2 cellular contexts compared by ENCODE assay signal in the genomic region with DNA sequence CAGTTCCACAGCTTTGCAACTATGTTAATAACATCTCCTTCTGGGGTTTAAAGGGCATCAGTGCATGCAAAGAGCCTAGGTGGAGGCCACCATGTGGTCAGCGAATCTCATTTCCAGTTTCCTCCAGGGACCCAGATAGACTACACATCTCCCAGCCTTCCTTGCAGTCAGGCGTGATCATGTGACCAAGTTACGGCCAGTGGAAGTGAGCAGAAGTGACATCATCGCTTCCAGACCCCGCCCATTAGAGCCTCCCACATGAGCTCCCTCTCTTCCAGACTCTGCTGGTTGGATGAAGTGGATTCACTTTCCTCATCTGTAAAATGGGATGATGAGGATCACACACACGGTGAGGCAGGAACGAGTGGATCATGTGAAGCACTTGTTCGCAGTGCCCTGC.
TF ChIP-seq lines count a peak whose summit lies in the region.

No MANE protein-coding gene starts in this region.

TF ChIP-seq in Ishikawa, 13 proteins besides CTCF, POLR2A, EP300 and RAD21 (continued from another document):
- TF ChIP-seq USF1 (IDR thresholded peaks at IDR 0.05): peak; percentile 60; the same call in 1 of the 2 replicates

TF ChIP-seq in H1, 55 proteins besides CTCF, POLR2A, EP300 and RAD21:
- TF ChIP-seq BRCA1 (IDR thresholded peaks at IDR 0.05; ENCODE audit: low read depth, low read length): no peak
- TF ChIP-seq EGR1 (IDR thresholded peaks at IDR 0.05; ENCODE audit: borderline replicate concordance, low read depth, low read length): no peak
- no peak for TF ChIP-seq TAF1 (IDR thresholded peaks at IDR 0.05; ENCODE audit: low read depth, low read length)
- TF ChIP-seq CREB1 (IDR thresholded peaks at IDR 0.05): no peak
- no peak for TF ChIP-seq CBX8 (IDR thresholded peaks at IDR 0.05; ENCODE audit: borderline replicate concordance, low read depth, low read length)
- no peak for TF ChIP-seq ZNF274 (IDR thresholded peaks at IDR 0.05; ENCODE audit: borderline replicate concordance, extremely low read depth, low read length)
- TF ChIP-seq, protein P1, sequence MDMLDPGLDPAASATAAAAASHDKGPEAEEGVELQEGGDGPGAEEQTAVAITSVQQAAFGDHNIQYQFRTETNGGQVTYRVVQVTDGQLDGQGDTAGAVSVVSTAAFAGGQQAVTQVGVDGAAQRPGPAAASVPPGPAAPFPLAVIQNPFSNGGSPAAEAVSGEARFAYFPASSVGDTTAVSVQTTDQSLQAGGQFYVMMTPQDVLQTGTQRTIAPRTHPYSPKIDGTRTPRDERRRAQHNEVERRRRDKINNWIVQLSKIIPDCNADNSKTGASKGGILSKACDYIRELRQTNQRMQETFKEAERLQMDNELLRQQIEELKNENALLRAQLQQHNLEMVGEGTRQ (IDR thresholded peaks at IDR 0.05; ENCODE audit: low read length): peak; percentile 50
